In the genomic region with DNA sequence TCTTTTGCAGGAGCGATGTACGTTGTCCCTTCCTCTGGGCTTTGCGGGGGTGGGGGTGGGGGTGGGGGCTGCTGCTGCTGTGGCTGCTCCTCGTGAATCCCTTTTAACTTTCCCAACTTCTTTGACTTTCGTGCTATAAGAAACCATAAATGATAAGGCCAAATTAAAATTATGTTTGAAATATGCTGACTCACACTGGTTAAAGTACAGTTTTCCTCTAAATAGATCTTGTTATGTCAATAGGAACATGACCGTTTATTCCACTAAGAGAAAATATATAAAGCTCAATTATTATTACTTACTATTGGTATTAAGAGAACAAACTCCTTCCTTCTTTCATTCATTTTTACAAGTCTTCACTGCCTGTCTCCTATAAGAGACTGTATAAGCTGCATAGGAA, we compare ENCODE assay signal across 22 cellular contexts.
DNase-seq lines count a peak whose midpoint lies in the region; ATAC-seq, FAIRE-seq and TF ChIP-seq lines count a peak whose summit lies in the region.
"Had no signal": no experiment of that assay in that cellular context is flagged by ENCODE, and none has a peak within 500 bp of the region (broad histone marks: within the 10 kb centered on the region; RNA-seq: fewer than 3 reads in every experiment).

No MANE protein-coding gene starts in this region.

- DNase-seq in HepG2 (ENCODE audit: low spot score) (no peak), right lobe of liver (no peak), WTC11 (ENCODE audit: low spot score) (no peak), left colon (no peak), small intestine (peak; percentile 61), NOMO-1 (lab: John Stamatoyannopoulos, UW; ENCODE audit: unreplicated experiment in 2 of 2) (no peak), sciatic nerve (ENCODE audit: low spot score) (no peak)
- DNase-seq: ACHN; Caco-2; Calu3; CD4-positive, alpha-beta T cell; CD8-positive, alpha-beta T cell; DMS79 treated with DMSO at 0.1 percent for 48 hours; GDM1 had no signal

- H3K4me3 ChIP-seq in HepG2 (replicated peaks in 1 of 3; ENCODE audit: insufficient read depth in 1 of 3, low read depth in 2 of 3, low read length in 3 of 3) (no peak overlapping the region), right lobe of liver (no peak overlapping the region), small intestine (ENCODE audit: low read depth in 1 of 2, low read length in 2 of 2) (no peak overlapping the region)
- H3K4me3 ChIP-seq: BLaER1 treated with 17β-estradiol and CSF1 and Interleukin-3, amounts not matched to agents 10 nM and 100 nM; GM12878 had no signal

- no peaks in the 10 kb centered on the region for H3K36me3 Mint-ChIP-seq in WTC11

- H3K4me1 Mint-ChIP-seq in WTC11, result peaks cover 15% of the 10 kb centered on the region

- no peak overlapping the region for H2AFZ ChIP-seq in HepG2 (ENCODE audit: low read length)

- TF ChIP-seq RAD21 in HepG2 (CRISPR knock-in tag; IDR thresholded peaks at IDR 0.05), result no peak

- no peaks in the 10 kb centered on the region for H3K9me3 Mint-ChIP-seq in WTC11

- no peak overlapping the region for H3K4me3 Mint-ChIP-seq in WTC11
- H3K4me3 Mint-ChIP-seq: CD4-positive, alpha-beta T cell; CD8-positive, alpha-beta T cell had no signal

- FAIRE-seq in HepG2 (lab: Jason Lieb, UNC) (no peak), small intestine (lab: Jason Lieb, UNC) (no peak)
- FAIRE-seq: D721Med, GM12878, GM12892, GM18507 had no signal

- no peaks in the 10 kb centered on the region for H3K4me1 ChIP-seq in HepG2 (ENCODE audit: insufficient read depth, low read length)
- H3K4me1 ChIP-seq in right lobe of liver, result no peaks in the 10 kb centered on the region
- H3K4me1 ChIP-seq in small intestine (ENCODE audit: control insufficient read depth in 2 of 2, insufficient read depth in 1 of 2, low read depth in 1 of 2, low read length in 1 of 2), result no peaks in the 10 kb centered on the region
- H3K4me1 ChIP-seq: BLaER1 treated with 17β-estradiol and CSF1 and Interleukin-3, amounts not matched to agents 10 nM and 100 nM; Caco-2 had no signal

- no TSS peak for BruUV-seq in HepG2 (replicated peaks; lab: Mats Ljungman, UMichigan)

- H3K27ac Mint-ChIP-seq in WTC11, result 0 out of 2 replicates have a peak overlapping the region, but pooled peaks have one; percentile 21
- H3K27ac Mint-ChIP-seq: CD4-positive, alpha-beta T cell had no signal

- no peaks in the 10 kb centered on the region for H3K9me3 ChIP-seq in HepG2 (ENCODE audit: low read length)
- H3K9me3 ChIP-seq in right lobe of liver, result no peaks in the 10 kb centered on the region
- no peaks in the 10 kb centered on the region for H3K9me3 ChIP-seq in small intestine (ENCODE audit: control insufficient read depth, low read depth)
- H3K9me3 ChIP-seq: BLaER1 treated with 17β-estradiol and CSF1 and Interleukin-3, amounts not matched to agents 10 nM and 100 nM; Caco-2 had no signal

- no peaks in the 10 kb centered on the region for H3K79me2 ChIP-seq in HepG2 (ENCODE audit: insufficient read depth, low read length)

- 45% methylated on average over 6 of the region's 6 CpGs for WGBS in HepG2 (ENCODE audit: low lambda C conversion rate)
- 73% methylated on average over 5 of the region's 6 CpGs for WGBS in right lobe of liver (ENCODE audit: insufficient coverage, low coverage, low lambda C conversion rate, missing lambda C conversion rate)
- whole genome bisulfite sequencing in small intestine, 3 donors, result 26 to 62% (median 40%) methylated on average over 6 of the region's 6 CpGs

- POLR2A ChIA-PET in HepG2 (lab: Yijun Ruan, JAX), result no interaction called here
- POLR2A ChIA-PET in WTC11 (lab: Charles Lee), result no interaction called here

- in situ Hi-C loops in HepG2 (cut with HindIII; ENCODE audit: extremely low pct_ligation_motif_present, low pct_unique_long_range_greater_than_20kb), result no loop called here

- no peak for ATAC-seq in HepG2
- no peak for ATAC-seq in right lobe of liver
- no peak for ATAC-seq in WTC11
- ATAC-seq in left colon, result peak; percentile 52
- no peak for ATAC-seq in GM21717 (IDR thresholded peaks at IDR 0.05; ENCODE audit: unreplicated experiment)
- ATAC-seq in sciatic nerve, result no peak
- ATAC-seq: CD8-positive, alpha-beta T cell; GM12878 had no signal

- no peaks in the 10 kb centered on the region for H4K20me1 ChIP-seq in HepG2 (ENCODE audit: insufficient read depth, low read length)
- H4K20me1 ChIP-seq: BLaER1 treated with 17β-estradiol and CSF1 and Interleukin-3, amounts not matched to agents 10 nM and 100 nM had no signal

- no peak overlapping the region for H3K9ac ChIP-seq in HepG2 (ENCODE audit: insufficient read depth, low read depth, low read length)
- H3K9ac ChIP-seq: BLaER1 treated with 17β-estradiol and CSF1 and Interleukin-3, amounts not matched to agents 10 nM and 100 nM had no signal

- TF ChIP-seq EP300 in HepG2 (IDR thresholded peaks at IDR 0.05; ENCODE audit: low read depth in 2 of 2, low read length in 2 of 2), result no peak
- TF ChIP-seq EP300 in HepG2 (CRISPR knock-in tag; IDR thresholded peaks at IDR 0.05; ENCODE audit: borderline replicate concordance), result no peak

- no peaks in the 10 kb centered on the region for H3K27me3 ChIP-seq in HepG2 (ENCODE audit: control insufficient read depth in 1 of 2, insufficient read depth in 2 of 2, low read length in 2 of 2)
- no peaks in the 10 kb centered on the region for H3K27me3 ChIP-seq in right lobe of liver
- no peaks in the 10 kb centered on the region for H3K27me3 ChIP-seq in small intestine (ENCODE audit: control insufficient read depth in 2 of 2, insufficient read depth in 2 of 2, low read length in 2 of 2)
- H3K27me3 ChIP-seq: BLaER1 treated with 17β-estradiol and CSF1 and Interleukin-3, amounts not matched to agents 10 nM and 100 nM had no signal

- H3K36me3 ChIP-seq in HepG2 (replicated peaks in 1 of 2; ENCODE audit: control insufficient read depth in 1 of 2, insufficient read depth in 2 of 2, low read length in 2 of 2) (no peaks in the 10 kb centered on the region), right lobe of liver (no peaks in the 10 kb centered on the region), small intestine (ENCODE audit: control insufficient read depth in 2 of 2, insufficient read depth in 2 of 2, low read length in 2 of 2) (peaks cover 3% of the 10 kb centered on the region in 2 donors)
- H3K36me3 ChIP-seq: BLaER1 treated with 17β-estradiol and CSF1 and Interleukin-3, amounts not matched to agents 10 nM and 100 nM had no signal

- H3K4me2 ChIP-seq in HepG2 (ENCODE audit: low read depth, low read length), result no peak overlapping the region
- H3K4me2 ChIP-seq: BLaER1 treated with 17β-estradiol and CSF1 and Interleukin-3, amounts not matched to agents 10 nM and 100 nM had no signal

- intact Hi-C loops in HepG2 (cut with micrococcal nuclease; ENCODE audit: unreplicated experiment), result no loop called here
- intact Hi-C loops in right lobe of liver (cut with DNase I), result no loop called here
- intact Hi-C loops in left colon (cut with DNase I, micrococcal nuclease), result no loop called here
- intact Hi-C loops in sciatic nerve (cut with DNase I), result no loop called here

- H3K27ac ChIP-seq in HepG2 (ENCODE audit: extremely low read length, insufficient read depth, low read length) (no peak overlapping the region), right lobe of liver (no peak overlapping the region), small intestine (ENCODE audit: low read depth in 1 of 2, low read length in 1 of 2) (no peak overlapping the region)
- H3K27ac ChIP-seq: 22Rv1; BLaER1 treated with 17β-estradiol and CSF1 and Interleukin-3, amounts not matched to agents 10 nM and 100 nM; C4-2B had no signal

- CTCF ChIA-PET in HepG2 (lab: Yijun Ruan, JAX; ENCODE audit: low intra/inter-chr PET ratio, low total read pairs), result no interaction called here
- CTCF ChIA-PET in WTC11 (lab: Charles Lee), result no interaction called here

- H3K27me3 Mint-ChIP-seq in WTC11 (ENCODE audit: low read depth), result no peaks in the 10 kb centered on the region
- H3K27me3 Mint-ChIP-seq: CD4-positive, alpha-beta T cell had no signal

- TF ChIP-seq POLR2A in HepG2 (IDR thresholded peaks at IDR 0.05; ENCODE audit: insufficient read depth in 1 of 2, low read depth in 2 of 2, low read length in 2 of 2) (no peak), right lobe of liver (IDR thresholded peaks at IDR 0.05) (no peak)

- TF ChIP-seq CTCF in HepG2 (CRISPR knock-in tag; IDR thresholded peaks at IDR 0.05) (no peak), right lobe of liver (IDR thresholded peaks at IDR 0.05) (no peak), WTC11 (IDR thresholded peaks at IDR 0.05) (no peak)

TF ChIP-seq in HepG2, 621 proteins besides CTCF, POLR2A, EP300 and RAD21:
- peak; percentile 37 to 50 for TF ChIP-seq MAFK (conservative IDR thresholded peaks at IDR 0.05 in 1 of 2, IDR thresholded peaks at IDR 0.05 in 1 of 2; ENCODE audit: low read length in 2 of 2)
- TF ChIP-seq, protein P1, sequence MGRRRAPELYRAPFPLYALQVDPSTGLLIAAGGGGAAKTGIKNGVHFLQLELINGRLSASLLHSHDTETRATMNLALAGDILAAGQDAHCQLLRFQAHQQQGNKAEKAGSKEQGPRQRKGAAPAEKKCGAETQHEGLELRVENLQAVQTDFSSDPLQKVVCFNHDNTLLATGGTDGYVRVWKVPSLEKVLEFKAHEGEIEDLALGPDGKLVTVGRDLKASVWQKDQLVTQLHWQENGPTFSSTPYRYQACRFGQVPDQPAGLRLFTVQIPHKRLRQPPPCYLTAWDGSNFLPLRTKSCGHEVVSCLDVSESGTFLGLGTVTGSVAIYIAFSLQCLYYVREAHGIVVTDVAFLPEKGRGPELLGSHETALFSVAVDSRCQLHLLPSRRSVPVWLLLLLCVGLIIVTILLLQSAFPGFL (CRISPR knock-in tag; IDR thresholded peaks at IDR 0.05), result no peak

TF ChIP-seq in WTC11, 78 proteins besides CTCF, POLR2A, EP300 and RAD21 (continues in another document):
- TF ChIP-seq FOXJ3 (CRISPR knock-in tag; IDR thresholded peaks at IDR 0.05; ENCODE audit: borderline replicate concordance), result no peak
- no peak for TF ChIP-seq NR3C1 (CRISPR knock-in tag; conservative IDR thresholded peaks at IDR 0.05; ENCODE audit: low read depth)
- no peak for TF ChIP-seq TP53 (CRISPR knock-in tag; IDR thresholded peaks at IDR 0.05)
- TF ChIP-seq, protein P2, sequence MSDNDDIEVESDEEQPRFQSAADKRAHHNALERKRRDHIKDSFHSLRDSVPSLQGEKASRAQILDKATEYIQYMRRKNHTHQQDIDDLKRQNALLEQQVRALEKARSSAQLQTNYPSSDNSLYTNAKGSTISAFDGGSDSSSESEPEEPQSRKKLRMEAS (CRISPR knock-in tag; IDR thresholded peaks at IDR 0.05), result no peak
- TF ChIP-seq, protein P3, sequence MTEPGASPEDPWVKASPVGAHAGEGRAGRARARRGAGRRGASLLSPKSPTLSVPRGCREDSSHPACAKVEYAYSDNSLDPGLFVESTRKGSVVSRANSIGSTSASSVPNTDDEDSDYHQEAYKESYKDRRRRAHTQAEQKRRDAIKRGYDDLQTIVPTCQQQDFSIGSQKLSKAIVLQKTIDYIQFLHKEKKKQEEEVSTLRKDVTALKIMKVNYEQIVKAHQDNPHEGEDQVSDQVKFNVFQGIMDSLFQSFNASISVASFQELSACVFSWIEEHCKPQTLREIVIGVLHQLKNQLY (CRISPR knock-in tag; IDR thresholded peaks at IDR 0.05), result no peak
- TF ChIP-seq ZNF263 (CRISPR knock-in tag; IDR thresholded peaks at IDR 0.05; ENCODE audit: low read depth), result no peak
- no peak for TF ChIP-seq ZNF121 (CRISPR knock-in tag; IDR thresholded peaks at IDR 0.05)
- TF ChIP-seq ZNF219 (CRISPR knock-in tag; IDR thresholded peaks at IDR 0.05; ENCODE audit: borderline replicate concordance), result no peak
- no peak for TF ChIP-seq KAT7 (CRISPR knock-in tag; IDR thresholded peaks at IDR 0.05; ENCODE audit: borderline replicate concordance)
